28 cellular contexts compared by ENCODE assay signal in the genomic region with DNA sequence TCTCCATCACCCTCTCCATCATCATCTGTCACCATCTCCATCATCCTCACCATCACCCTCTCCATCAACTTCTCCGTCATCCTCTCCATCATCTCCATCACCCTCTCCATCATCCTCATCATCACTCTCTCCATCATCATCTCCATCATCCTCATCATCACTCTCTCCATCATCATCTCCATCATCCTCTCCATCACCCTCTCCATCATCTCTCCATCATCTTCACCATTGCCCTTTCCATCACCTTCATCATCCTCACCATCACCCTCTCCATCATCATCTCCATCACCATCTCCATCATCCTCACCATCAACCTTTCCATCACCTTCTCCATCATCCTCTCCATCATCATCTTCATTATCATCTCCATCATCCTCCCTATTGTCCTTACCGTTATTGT.
A peak's percentile ranks its signal among the peaks of the same experiment; 100 is the strongest.
DNase-seq lines count a peak whose midpoint lies in the region; ATAC-seq, FAIRE-seq and TF ChIP-seq lines count a peak whose summit lies in the region.
"Had no signal": no experiment of that assay in that cellular context is flagged by ENCODE, and none has a peak within 500 bp of the region (broad histone marks: within the 10 kb centered on the region; RNA-seq: fewer than 3 reads in every experiment).

No MANE protein-coding gene starts in this region.

- CTCF ChIA-PET in HepG2 (lab: Yijun Ruan, JAX; ENCODE audit: low intra/inter-chr PET ratio, low total read pairs): no interaction called here

- no peak overlapping the region for H4K5ac ChIP-seq in H9 (ENCODE audit: insufficient read length, low read depth, low read length)

- H2AK5ac ChIP-seq in H9 (ENCODE audit: insufficient read length, low read length): no peak overlapping the region

- peak overlapping the region; percentile 20 for H2BK5ac ChIP-seq in H9 (ENCODE audit: insufficient read length, low read length)

- H3K9ac ChIP-seq in HepG2 (ENCODE audit: insufficient read depth, low read depth, low read length) (no peak overlapping the region), H9 (ENCODE audit: extremely low read depth, insufficient read length, low read length) (no peak overlapping the region)
- H3K9ac ChIP-seq: GM23248, SK-N-SH had no signal

- no peak overlapping the region for H3K23ac ChIP-seq in H9 (ENCODE audit: insufficient read length, low read depth, low read length)

- H3K9me3 ChIP-seq in HepG2 (ENCODE audit: low read length): peaks cover 25% of the 10 kb centered on the region
- H3K9me3 ChIP-seq in right lobe of liver: no peaks in the 10 kb centered on the region
- H3K9me3 ChIP-seq in H9 (ENCODE audit: control insufficient read depth, low read depth, low read length): no peaks in the 10 kb centered on the region
- H3K9me3 ChIP-seq in esophagus muscularis mucosa: no peaks in the 10 kb centered on the region
- H3K9me3 ChIP-seq: A549, HAP-1, MG63, SK-N-SH had no signal

- no peaks in the 10 kb centered on the region for H3K79me1 ChIP-seq in H9 (ENCODE audit: insufficient read depth, low read depth, low read length, poor library complexity, severe bottlenecking)

- H3K36me3 ChIP-seq in HepG2 (replicated peaks in 1 of 2; ENCODE audit: control insufficient read depth in 1 of 2, insufficient read depth in 2 of 2, low read length in 2 of 2): no peaks in the 10 kb centered on the region
- no peaks in the 10 kb centered on the region for H3K36me3 ChIP-seq in right lobe of liver
- no peaks in the 10 kb centered on the region for H3K36me3 ChIP-seq in esophagus muscularis mucosa
- H3K36me3 ChIP-seq: HAP-1, MG63 had no signal

- H3K79me2 ChIP-seq in HepG2 (ENCODE audit: insufficient read depth, low read length): no peaks in the 10 kb centered on the region
- H3K79me2 ChIP-seq in H9 (ENCODE audit: insufficient read depth, low read length): no peaks in the 10 kb centered on the region

- no peak overlapping the region for H3K27ac ChIP-seq in HepG2 (ENCODE audit: extremely low read length, insufficient read depth, low read length)
- H3K27ac ChIP-seq in right lobe of liver: no peak overlapping the region
- H3K27ac ChIP-seq in H9 (ENCODE audit: insufficient read length, low read depth, low read length): no peak overlapping the region
- H3K27ac ChIP-seq in esophagus muscularis mucosa (replicated peaks in 1 of 4): no peak overlapping the region
- H3K27ac ChIP-seq: A549, C4-2B, GM23248 had no signal

- H3K4me3 ChIP-seq in HepG2 (replicated peaks in 1 of 3; ENCODE audit: insufficient read depth in 1 of 3, low read depth in 2 of 3, low read length in 3 of 3): no peak overlapping the region
- no peak overlapping the region for H3K4me3 ChIP-seq in right lobe of liver
- no peak overlapping the region for H3K4me3 ChIP-seq in esophagus muscularis mucosa
- H3K4me3 ChIP-seq in foreskin fibroblast (ENCODE audit: low read depth in 1 of 2, low read length in 2 of 2): no peak overlapping the region
- H3K4me3 ChIP-seq: A549, GM23248, HAP-1, MG63 had no signal

- H3K27ac Mint-ChIP-seq in H9: no peak overlapping the region
- no peak overlapping the region for H3K27ac Mint-ChIP-seq in activated naive CD8-positive, alpha-beta T cell treated with anti-CD3 and anti-CD28 coated beads, Interleukin-2, amount 50 U/mL, for 24 hours
- H3K27ac Mint-ChIP-seq in immature natural killer cell: peak overlapping the region in 5 of 6 donors; percentile 40 to 92 (median 91)
- H3K27ac Mint-ChIP-seq: CD8-positive, alpha-beta T cell had no signal

- H4K8ac ChIP-seq in H9 (replicated peaks; ENCODE audit: insufficient read length, low read depth, low read length): no peak overlapping the region

- H3T11ph ChIP-seq in H9 (ENCODE audit: low read length): no peak overlapping the region

- no peak overlapping the region for H3K14ac ChIP-seq in H9 (ENCODE audit: insufficient read depth, low read length)

- H3K56ac ChIP-seq in H9 (ENCODE audit: insufficient read length, low read depth, low read length): no peak overlapping the region

- no peak for ATAC-seq in HepG2
- no peak for ATAC-seq in right lobe of liver
- no peak for ATAC-seq in activated naive CD8-positive, alpha-beta T cell treated with anti-CD3 and anti-CD28 coated beads, Interleukin-2, amount 50 U/mL, for 24 hours
- ATAC-seq: A549; CD8-positive, alpha-beta T cell had no signal

- TF ChIP-seq RAD21 in HepG2 (CRISPR knock-in tag; IDR thresholded peaks at IDR 0.05): no peak

- no peak overlapping the region for H2BK20ac ChIP-seq in H9 (ENCODE audit: low read depth, low read length, poor library complexity, severe bottlenecking)

- POLR2A ChIA-PET in HepG2 (lab: Yijun Ruan, JAX): no interaction called here

- no peak for DNase-seq in HepG2 (ENCODE audit: low spot score)
- no peak for DNase-seq in right lobe of liver
- no peak for DNase-seq in H9
- no peak for DNase-seq in activated naive CD8-positive, alpha-beta T cell treated with anti-CD3 and anti-CD28 coated beads, Interleukin-2, amount 50 U/mL, for 24 hours
- DNase-seq in immature natural killer cell: no peak
- no peak for DNase-seq in esophagus muscularis mucosa (ENCODE audit: extremely low spot score)
- no peak for DNase-seq in foreskin fibroblast
- DNase-seq in germinal center (ENCODE audit: low spot score): no peak
- DNase-seq: Calu3; CD8-positive, alpha-beta T cell; DMS79 treated with DMSO at 0.1 percent for 48 hours; GM23248; IMR-90; KG1; MG63; NCI-H1105 treated with DMSO at 0.1 percent for 48 hours; NCI-H146; NCI-H1930; NCI-H2107; NCI-H446; NCI-H524 treated with DMSO at 0.1 percent for 48 hours; NCI-H774; SK-N-SH had no signal

- no peak overlapping the region for H4K91ac ChIP-seq in H9 (ENCODE audit: insufficient read length, low read depth, low read length)

- H3K23me2 ChIP-seq in H9 (ENCODE audit: insufficient read length, low read depth, low read length, poor library complexity, severe bottlenecking): no peaks in the 10 kb centered on the region

- H2BK15ac ChIP-seq in H9 (ENCODE audit: low read depth, low read length): no peak overlapping the region

- no peak overlapping the region for H2AFZ ChIP-seq in HepG2 (ENCODE audit: low read length)
- no peak overlapping the region for H2AFZ ChIP-seq in H9 (ENCODE audit: low read length)
- H2AFZ ChIP-seq: GM23248 had no signal

- H3K36me3 Mint-ChIP-seq in H9 (ENCODE audit: insufficient read depth in 1 of 3, low read depth in 3 of 3): peaks cover 2 to 11% (median 7%) of the 10 kb centered on the region in 3 experiments; a peak in 6 of 7 replicates
- H3K36me3 Mint-ChIP-seq in activated naive CD8-positive, alpha-beta T cell treated with anti-CD3 and anti-CD28 coated beads, Interleukin-2, amount 50 U/mL, for 24 hours (ENCODE audit: low read depth): peaks cover 5% of the 10 kb centered on the region
- H3K36me3 Mint-ChIP-seq in immature natural killer cell: peaks cover 5 to 8% (median 6%) of the 10 kb centered on the region in 3 donors
- H3K36me3 Mint-ChIP-seq: CD8-positive, alpha-beta T cell had no signal

- no peaks in the 10 kb centered on the region for H3K4me1 ChIP-seq in HepG2 (ENCODE audit: insufficient read depth, low read length)
- no peaks in the 10 kb centered on the region for H3K4me1 ChIP-seq in right lobe of liver
- H3K4me1 ChIP-seq in H9 (ENCODE audit: insufficient read depth, low read length): no peaks in the 10 kb centered on the region
- H3K4me1 ChIP-seq in esophagus muscularis mucosa: peaks cover 0 to 3% (median 0%) of the 10 kb centered on the region in 4 donors
- H3K4me1 ChIP-seq: A549, HAP-1 had no signal

- in situ Hi-C loops in HepG2 (cut with HindIII; ENCODE audit: extremely low pct_ligation_motif_present, low pct_unique_long_range_greater_than_20kb): no loop called here

- H4K20me1 ChIP-seq in HepG2 (ENCODE audit: insufficient read depth, low read length) (no peaks in the 10 kb centered on the region), H9 (ENCODE audit: control insufficient read depth, insufficient read depth, insufficient read length) (no peaks in the 10 kb centered on the region)

- H3K9me3 Mint-ChIP-seq in H9 (peaks cover 15 to 16% of the 10 kb centered on the region in 2 experiments), immature natural killer cell (peaks cover 5 to 13% (median 8%) of the 10 kb centered on the region in 6 donors)
- H3K9me3 Mint-ChIP-seq in activated naive CD8-positive, alpha-beta T cell treated with anti-CD3 and anti-CD28 coated beads, Interleukin-2, amount 50 U/mL, for 24 hours: peaks cover 14% of the 10 kb centered on the region

- no peak overlapping the region for H3K4me2 ChIP-seq in HepG2 (ENCODE audit: low read depth, low read length)
- no peak overlapping the region for H3K4me2 ChIP-seq in H9 (ENCODE audit: insufficient read depth, insufficient read length, low read length)
- H3K4me2 ChIP-seq: A549, SK-N-SH had no signal

- TF ChIP-seq POLR2A in HepG2 (IDR thresholded peaks at IDR 0.05; ENCODE audit: insufficient read depth in 1 of 2, low read depth in 2 of 2, low read length in 2 of 2): no peak
- TF ChIP-seq POLR2A in right lobe of liver (IDR thresholded peaks at IDR 0.05): no peak
- TF ChIP-seq POLR2A in esophagus muscularis mucosa (IDR thresholded peaks at IDR 0.05; ENCODE audit: low read depth): no peak

- H3K4me1 Mint-ChIP-seq in H9 (no peaks in the 10 kb centered on the region), immature natural killer cell (peaks cover 23 to 25% of the 10 kb centered on the region in 2 donors)
- H3K4me1 Mint-ChIP-seq in activated naive CD8-positive, alpha-beta T cell treated with anti-CD3 and anti-CD28 coated beads, Interleukin-2, amount 50 U/mL, for 24 hours: peaks cover 2% of the 10 kb centered on the region

- no peak overlapping the region for H2BK120ac ChIP-seq in H9 (ENCODE audit: low read depth, low read length, poor library complexity, severe bottlenecking)

- H3K4me3 Mint-ChIP-seq in H9: no peak overlapping the region
- peak overlapping the region; percentile 2 for H3K4me3 Mint-ChIP-seq in activated naive CD8-positive, alpha-beta T cell treated with anti-CD3 and anti-CD28 coated beads, Interleukin-2, amount 50 U/mL, for 24 hours
- peak overlapping the region in 2 of 5 donors; percentile 22 to 51 for H3K4me3 Mint-ChIP-seq in immature natural killer cell
- H3K4me3 Mint-ChIP-seq: CD8-positive, alpha-beta T cell had no signal

- 26% methylated on average over 2 of the region's 2 CpGs for WGBS in HepG2 (ENCODE audit: low lambda C conversion rate)
- 78% methylated on average over 2 of the region's 2 CpGs for WGBS in right lobe of liver (ENCODE audit: insufficient coverage, low coverage, low lambda C conversion rate, missing lambda C conversion rate)
- 100% methylated on average over 1 of the region's 2 CpGs for WGBS in H9 (ENCODE audit: extremely low coverage, insufficient read length, low lambda C conversion rate)
- 53% methylated on average over 2 of the region's 2 CpGs for WGBS in esophagus muscularis mucosa

- BruUV-seq in HepG2 (replicated peaks; lab: Mats Ljungman, UMichigan): no TSS peak

- no peak for TF ChIP-seq CTCF in HepG2 (CRISPR knock-in tag; IDR thresholded peaks at IDR 0.05)
- no peak for TF ChIP-seq CTCF in right lobe of liver (IDR thresholded peaks at IDR 0.05)
- no peak for TF ChIP-seq CTCF in H9 (conservative IDR thresholded peaks at IDR 0.05)
- TF ChIP-seq CTCF in esophagus muscularis mucosa (IDR thresholded peaks at IDR 0.05): no peak
- no peak for TF ChIP-seq CTCF in foreskin fibroblast (IDR thresholded peaks at IDR 0.05; ENCODE audit: low read depth, low read length)

- H3K27me3 Mint-ChIP-seq in H9 (ENCODE audit: low read depth) (no peaks in the 10 kb centered on the region; the same call in 1 of the 2 replicates), immature natural killer cell (ENCODE audit: low read depth in 3 of 3) (peaks cover 0 to 12% (median 6%) of the 10 kb centered on the region in 3 donors)
- H3K27me3 Mint-ChIP-seq in activated naive CD8-positive, alpha-beta T cell treated with anti-CD3 and anti-CD28 coated beads, Interleukin-2, amount 50 U/mL, for 24 hours: no peaks in the 10 kb centered on the region

- TF ChIP-seq EP300 in HepG2 (IDR thresholded peaks at IDR 0.05; ENCODE audit: low read depth in 2 of 2, low read length in 2 of 2): no peak
- no peak for TF ChIP-seq EP300 in HepG2 (CRISPR knock-in tag; IDR thresholded peaks at IDR 0.05; ENCODE audit: borderline replicate concordance)
- no peak for TF ChIP-seq EP300 in esophagus muscularis mucosa (IDR thresholded peaks at IDR 0.05)

- no peak overlapping the region for H3K18ac ChIP-seq in H9 (ENCODE audit: insufficient read length, low read depth, low read length)

- no peak overlapping the region for H2BK12ac ChIP-seq in H9 (ENCODE audit: insufficient read length, low read depth, low read length)

- intact Hi-C loops in HepG2 (cut with micrococcal nuclease; ENCODE audit: unreplicated experiment): no loop called here
- intact Hi-C loops in right lobe of liver (cut with DNase I): no loop called here
- intact Hi-C loops in esophagus muscularis mucosa (cut with DNase I): no loop called here

- no peak for FAIRE-seq in HepG2 (lab: Jason Lieb, UNC)
- FAIRE-seq: A549, GM18507, RCC 7860 had no signal

- H3K27me3 ChIP-seq in HepG2 (ENCODE audit: control insufficient read depth in 1 of 2, insufficient read depth in 2 of 2, low read length in 2 of 2) (no peaks in the 10 kb centered on the region), right lobe of liver (no peaks in the 10 kb centered on the region), H9 (ENCODE audit: insufficient read depth, low read length) (no peaks in the 10 kb centered on the region), esophagus muscularis mucosa (no peaks in the 10 kb centered on the region)
- H3K27me3 ChIP-seq: MG63 had no signal

- no peak overlapping the region for H3K4ac ChIP-seq in H9 (ENCODE audit: low read depth, low read length)

Comparison
In these comparisons a context has a peak if more than half of its experiments do, and no peak if none do; other contexts are left out.
1. H3K27ac Mint-ChIP-seq: peak in immature natural killer cell (5 of 6); none in H9 (0 of 3) and activated naive CD8-positive, alpha-beta T cell treated with anti-CD3 and anti-CD28 coated beads, Interleukin-2, amount 50 U/mL, for 24 hours (single experiment).